Comparison of ENCODE assay signal across 8 cellular contexts in genomic region chr3:186566772-186567071, GRCh38. TPM values are rescaled to one million over a fixed set of nuclear protein-coding genes. Genes with fewer than 3 reads are reported as not detected.
DNase-seq lines count a peak whose midpoint lies in the region; ATAC-seq and TF ChIP-seq lines count a peak whose summit lies in the region.

No MANE protein-coding gene starts in this region.

- no CpG with 5 or more reads among the region's 14 CpGs for WGBS in iPS DF 6.9 (ENCODE audit: insufficient coverage, insufficient read length)

- H3K9me3 ChIP-seq in iPS DF 6.9 (ENCODE audit: control insufficient read depth, insufficient read depth, low read length), result no peaks in the 10 kb centered on the region

- H3K9me3 Mint-ChIP-seq in activated naive CD4-positive, alpha-beta T cell treated with anti-CD3 and anti-CD28 coated beads, Interleukin-2, amount 10 ng/mL, durations not matched to agents 7 days and 5 days, result no peaks in the 10 kb centered on the region
- H3K9me3 Mint-ChIP-seq in stimulated activated naive CD8-positive, alpha-beta T cell treated with anti-CD3 and anti-CD28 coated beads, Interleukin-15, amount 100 ng/mL, for 72 hours, result no peaks in the 10 kb centered on the region

- peak; percentile 0 for ATAC-seq in stimulated activated naive CD8-positive, alpha-beta T cell treated with anti-CD3 and anti-CD28 coated beads, Interleukin-15, amount 100 ng/mL, for 72 hours
- ATAC-seq in HG02642 (IDR thresholded peaks at IDR 0.05; ENCODE audit: poor library complexity, unreplicated experiment) (no peak), HG02970 (IDR thresholded peaks at IDR 0.05; ENCODE audit: low FRiP score, unreplicated experiment) (no peak)

- no peaks in the 10 kb centered on the region; the same call in 1 of the 2 replicates for H3K36me3 ChIP-seq in iPS DF 6.9 (ENCODE audit: control insufficient read depth, insufficient read depth, low read length)

- H3K4me3 ChIP-seq in WI38 (ENCODE audit: low read depth, low read length) (peak overlapping the region; percentile 97), iPS DF 6.9 (ENCODE audit: low read length) (peak overlapping the region; percentile 93)

- H3K36me3 Mint-ChIP-seq in activated naive CD4-positive, alpha-beta T cell treated with anti-CD3 and anti-CD28 coated beads, Interleukin-2, amount 10 ng/mL, durations not matched to agents 7 days and 5 days, result peaks cover 25% of the 10 kb centered on the region

- 0 out of 2 replicates have a peak, but pooled peaks cover 1% of the 10 kb centered on the region for H3K4me1 ChIP-seq in iPS DF 6.9 (ENCODE audit: control insufficient read depth, insufficient read depth, low read length)

- no peak for TF ChIP-seq CTCF in WI38 (IDR thresholded peaks at IDR 0.05; ENCODE audit: low read depth, low read length)

- no peaks in the 10 kb centered on the region for H3K27me3 ChIP-seq in iPS DF 6.9 (ENCODE audit: control insufficient read depth, insufficient read depth, low read length)

- no peaks in the 10 kb centered on the region for H3K27me3 Mint-ChIP-seq in activated naive CD4-positive, alpha-beta T cell treated with anti-CD3 and anti-CD28 coated beads, Interleukin-2, amount 10 ng/mL, durations not matched to agents 7 days and 5 days
- no peaks in the 10 kb centered on the region for H3K27me3 Mint-ChIP-seq in stimulated activated naive CD8-positive, alpha-beta T cell treated with anti-CD3 and anti-CD28 coated beads, Interleukin-15, amount 100 ng/mL, for 72 hours

- H3K27ac Mint-ChIP-seq in activated naive CD4-positive, alpha-beta T cell treated with anti-CD3 and anti-CD28 coated beads, Interleukin-2, amount 10 ng/mL, durations not matched to agents 7 days and 5 days, result peak overlapping the region; percentile 83
- H3K27ac Mint-ChIP-seq in stimulated activated naive CD8-positive, alpha-beta T cell treated with anti-CD3 and anti-CD28 coated beads, Interleukin-15, amount 100 ng/mL, for 72 hours, result peak overlapping the region; percentile 97 to 98

- CTCF ChIA-PET in activated naive CD4-positive, alpha-beta T cell treated with anti-CD3 and anti-CD28 coated beads, Interleukin-2, amount 10 ng/mL, durations not matched to agents 7 days and 5 days (lab: Charles Lee), result interaction anchor here (0.9 to 1.0 kb wide), 3 partner anchors 8 to 50 kb away, joined by 3 to 4 read pairs (median 4); no protein-coding TSS in a partner anchor

- H3K4me1 Mint-ChIP-seq in activated naive CD4-positive, alpha-beta T cell treated with anti-CD3 and anti-CD28 coated beads, Interleukin-2, amount 10 ng/mL, durations not matched to agents 7 days and 5 days, result peaks cover 63% of the 10 kb centered on the region
- peaks cover 63% of the 10 kb centered on the region for H3K4me1 Mint-ChIP-seq in stimulated activated naive CD8-positive, alpha-beta T cell treated with anti-CD3 and anti-CD28 coated beads, Interleukin-15, amount 100 ng/mL, for 72 hours

- no peak overlapping the region for H3K27ac ChIP-seq in iPS DF 6.9 (ENCODE audit: low read length)

- no peak for DNase-seq in activated naive CD4-positive, alpha-beta T cell treated with anti-CD3 and anti-CD28 coated beads, Interleukin-2, amount 10 ng/mL, durations not matched to agents 7 days and 5 days
- no peak for DNase-seq in activated naive CD4-positive, alpha-beta T cell (lab: John Stamatoyannopoulos, UW)
- no peak for DNase-seq in iPS DF 6.9 (ENCODE audit: low read depth, low spot score)
- DNase-seq in stimulated activated naive CD8-positive, alpha-beta T cell treated with anti-CD3 and anti-CD28 coated beads, Interleukin-15, amount 100 ng/mL, for 72 hours, result no peak
- no peak for DNase-seq in HT-29 (ENCODE audit: low spot score)

- peak overlapping the region; percentile 84 for H3K4me3 Mint-ChIP-seq in activated naive CD4-positive, alpha-beta T cell treated with anti-CD3 and anti-CD28 coated beads, Interleukin-2, amount 10 ng/mL, durations not matched to agents 7 days and 5 days
- H3K4me3 Mint-ChIP-seq in stimulated activated naive CD8-positive, alpha-beta T cell treated with anti-CD3 and anti-CD28 coated beads, Interleukin-15, amount 100 ng/mL, for 72 hours, result peak overlapping the region; percentile 91 to 93

RNA-seq across cellular contexts. Expression of gene TBCCD1, which starts 0.4 kb away (rescaled TPM):
- total RNA-seq in HT-29 (2014; rRNA removed; shearing (Covaris generic)), result 7.0 and 8.8 TPM in 2 replicates

RNA-seq across cellular contexts. Expression of gene DNAJB11, which starts 3.8 kb away (rescaled TPM):
- 63.5 and 71.3 TPM in 2 replicates for total RNA-seq in HT-29 (2014; rRNA removed; shearing (Covaris generic))

RNA-seq across cellular contexts. Expression of gene CRYGS, which starts 22.5 kb away (rescaled TPM):
- total RNA-seq in HT-29 (2014; rRNA removed; shearing (Covaris generic)), result 0.28 and 0.86 TPM in 2 replicates

RNA-seq across cellular contexts. Expression of gene AHSG, which starts 46.1 kb away (rescaled TPM):
- not detected in 2 replicates for total RNA-seq in HT-29 (2014; rRNA removed; shearing (Covaris generic))
